In the genomic region with DNA sequence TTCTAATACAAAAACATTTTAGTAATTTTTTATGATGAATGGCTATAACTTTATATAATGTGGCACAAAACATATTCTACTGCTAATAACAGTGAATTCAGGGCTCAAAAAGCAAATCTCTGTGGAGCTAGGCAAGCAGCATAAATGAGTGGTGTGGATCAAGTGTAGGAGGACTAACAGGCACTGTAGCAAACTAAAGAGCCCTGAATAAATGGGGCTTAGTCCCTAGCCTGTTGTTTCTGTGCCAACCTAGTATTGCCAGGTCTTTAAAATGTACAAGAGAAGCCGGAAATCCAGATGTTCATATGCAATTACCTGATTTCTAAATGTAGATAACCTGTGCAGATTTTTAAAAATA, we compare ENCODE assay signal across 20 cellular contexts. TPM values are rescaled to one million over a fixed set of nuclear protein-coding genes. Genes with fewer than 3 reads are reported as not detected.
DNase-seq lines count a peak whose midpoint lies in the region; ATAC-seq, FAIRE-seq and TF ChIP-seq lines count a peak whose summit lies in the region.
"Had no signal": no experiment of that assay in that cellular context is flagged by ENCODE, and none has a peak within 500 bp of the region (broad histone marks: within the 10 kb centered on the region; RNA-seq: fewer than 3 reads in every experiment).

No MANE protein-coding gene starts in this region.

- FAIRE-seq in GM12891 (lab: Jason Lieb, UNC): no peak
- FAIRE-seq: endometrium, urothelium cell line had no signal

- peak; percentile 37; the same call in 1 of the 2 replicates for TF ChIP-seq POLR2A in GM12891 (IDR thresholded peaks at IDR 0.05; ENCODE audit: low read depth, low read length)

- peaks cover 41% of the 10 kb centered on the region for H3K4me1 Mint-ChIP-seq in activated naive CD8-positive, alpha-beta T cell treated with anti-CD3 and anti-CD28 coated beads for 36 hours
- H3K4me1 Mint-ChIP-seq: activated naive CD4-positive, alpha-beta T cell treated with anti-CD3 and anti-CD28 coated beads, Interleukin-2, amount 10 ng/mL, durations not matched to agents 7 days and 5 days had no signal

- peak overlapping the region; percentile 95 for H3K27ac Mint-ChIP-seq in activated naive CD8-positive, alpha-beta T cell treated with anti-CD3 and anti-CD28 coated beads for 36 hours
- H3K27ac Mint-ChIP-seq: activated naive CD4-positive, alpha-beta T cell treated with anti-CD3 and anti-CD28 coated beads, Interleukin-2, amount 10 ng/mL, durations not matched to agents 7 days and 5 days had no signal

- no peaks in the 10 kb centered on the region for H3K27me3 Mint-ChIP-seq in activated naive CD8-positive, alpha-beta T cell treated with anti-CD3 and anti-CD28 coated beads for 36 hours
- H3K27me3 Mint-ChIP-seq: activated naive CD4-positive, alpha-beta T cell treated with anti-CD3 and anti-CD28 coated beads, Interleukin-2, amount 10 ng/mL, durations not matched to agents 7 days and 5 days had no signal

- no peaks in the 10 kb centered on the region for H3K9me3 Mint-ChIP-seq in activated naive CD8-positive, alpha-beta T cell treated with anti-CD3 and anti-CD28 coated beads for 36 hours
- H3K9me3 Mint-ChIP-seq: activated naive CD4-positive, alpha-beta T cell treated with anti-CD3 and anti-CD28 coated beads, Interleukin-2, amount 10 ng/mL, durations not matched to agents 7 days and 5 days had no signal

- H3K4me3 Mint-ChIP-seq in activated naive CD8-positive, alpha-beta T cell treated with anti-CD3 and anti-CD28 coated beads for 36 hours: peak overlapping the region; percentile 47
- H3K4me3 Mint-ChIP-seq: activated naive CD4-positive, alpha-beta T cell treated with anti-CD3 and anti-CD28 coated beads, Interleukin-2, amount 10 ng/mL, durations not matched to agents 7 days and 5 days had no signal

- TF ChIP-seq CTCF in coronary artery (IDR thresholded peaks at IDR 0.05): no peak

- H3K27ac ChIP-seq in coronary artery: no peak overlapping the region
- H3K27ac ChIP-seq: gastrocnemius medialis, PC-9 had no signal

- peaks cover 60% of the 10 kb centered on the region for H3K36me3 Mint-ChIP-seq in activated naive CD8-positive, alpha-beta T cell treated with anti-CD3 and anti-CD28 coated beads for 36 hours

- ATAC-seq in GM19025 (IDR thresholded peaks at IDR 0.05; ENCODE audit: low read depth, unreplicated experiment): peak; percentile 31
- peak; percentile 27 for ATAC-seq in HG02938 (IDR thresholded peaks at IDR 0.05; ENCODE audit: unreplicated experiment)
- ATAC-seq in HG03460 (IDR thresholded peaks at IDR 0.05; ENCODE audit: unreplicated experiment): no peak
- ATAC-seq: gastrocnemius medialis had no signal

- no peak for DNase-seq in GM12891 (ENCODE audit: insufficient read length, low spot score)
- no peak for DNase-seq in activated naive CD8-positive, alpha-beta T cell treated with anti-CD3 and anti-CD28 coated beads for 36 hours
- DNase-seq in coronary artery (ENCODE audit: low spot score): no peak
- DNase-seq in NCI-H524 (lab: John Stamatoyannopoulos, UW): no peak
- DNase-seq in SK-N-DZ (ENCODE audit: low spot score): no peak
- DNase-seq: activated naive CD4-positive, alpha-beta T cell treated with anti-CD3 and anti-CD28 coated beads, Interleukin-2, amount 10 ng/mL, durations not matched to agents 7 days and 5 days; BE2C; DMS53; gastrocnemius medialis; mesendoderm; NCI-H1105; NCI-H446 treated with DMSO at 0.1 percent for 48 hours; PC-9; T-helper 1 cell had no signal

- no peak overlapping the region for H3K4me3 ChIP-seq in coronary artery
- H3K4me3 ChIP-seq: gastrocnemius medialis, HAP-1, PC-9 had no signal

TF ChIP-seq in GM12891, 5 proteins besides CTCF, POLR2A, EP300 and RAD21:
- TF ChIP-seq POLR2AphosphoS5 (IDR thresholded peaks at IDR 0.05; ENCODE audit: low read depth, low read length) (0 out of 2 replicates have a peak, but pooled peaks have one; percentile 38), PAX5 (IDR thresholded peaks at IDR 0.05; ENCODE audit: insufficient read depth, low read length, severe bottlenecking) (no peak), POU2F2 (IDR thresholded peaks at IDR 0.05; ENCODE audit: low read depth, low read length) (no peak)

RNA-seq across cellular contexts. Expression of a gene that starts 18.5 kb away (rescaled TPM):
- 9.3 TPM for polyA plus RNA-seq in GM12891 (2012; ENCODE audit: low read depth, missing spikeins)
- 10 to 100 TPM; 61.5 to 62.4 TPM for total RNA-seq in activated naive CD8-positive, alpha-beta T cell treated with anti-CD3 and anti-CD28 coated beads for 36 hours
- polyA plus RNA-seq in SK-N-DZ (2014; cell fraction: cytosol; rRNA removed): 2.1 and 3.4 TPM in 2 replicates
- polyA plus RNA-seq in SK-N-DZ (2014; cell fraction: nucleus; rRNA removed): 0.86 and 1.4 TPM in 2 replicates
